ENCODE assay signal across 8 cellular contexts in genomic region chr2:72862239-72862988, GRCh38. TPM values are rescaled to one million over a fixed set of nuclear protein-coding genes. Genes with fewer than 3 reads are reported as not detected.
DNase-seq lines count a peak whose midpoint lies in the region.

No MANE protein-coding gene starts in this region.

- no peaks in the 10 kb centered on the region for H3K36me3 ChIP-seq in SJCRH30

- peak; percentile 24 for DNase-seq in GF-D8 (lab: John Stamatoyannopoulos, UW)
- peak; percentile 71 for DNase-seq in HCEC 1CT
- DNase-seq in M059J (ENCODE audit: low read depth) = peak; percentile 83
- DNase-seq in SJCRH30 = peak; percentile 87 to 96
- peak; percentile 79 for DNase-seq in activated gamma-delta T cell treated with anti-CD3 and anti-CD28 coated beads, Interleukin-2, amount 50 U/mL, for 16 hours (ENCODE audit: low read depth)
- peak; percentile 89 for DNase-seq in germinal center (ENCODE audit: low spot score)
- peak in 55 of 56 donors; percentile 17 to 92 (median 77) for DNase-seq in nucleus accumbens (lab: John Stamatoyannopoulos, UW)
- peak; percentile 94 for DNase-seq in superior temporal gyrus (ENCODE audit: extremely low spot score)

- H3K27me3 ChIP-seq in SJCRH30 = no peaks in the 10 kb centered on the region

- H3K4me3 ChIP-seq in SJCRH30 = peak overlapping the region; percentile 14

- no peak overlapping the region for H3K27ac ChIP-seq in SJCRH30

- H3K9me3 ChIP-seq in SJCRH30 (replicated peaks) = no peaks in the 10 kb centered on the region

- no peaks in the 10 kb centered on the region for H3K4me1 ChIP-seq in SJCRH30

RNA-seq across cellular contexts. Expression of gene SPR, which starts 24.8 kb away (rescaled TPM):
- total RNA-seq in M059J (2014; rRNA removed; shearing (Covaris generic)) = 24.6 and 29.9 TPM in 2 replicates
- total RNA-seq in SJCRH30 (2014; rRNA removed; shearing (Covaris generic)) = 34.3 and 37.3 TPM in 2 replicates

RNA-seq across cellular contexts. Expression of gene EXOC6B, which starts 36.6 kb away (rescaled TPM):
- total RNA-seq in M059J (2014; rRNA removed; shearing (Covaris generic)) = 6.6 and 18.5 TPM in 2 replicates
- 24.2 and 24.8 TPM in 2 replicates for total RNA-seq in SJCRH30 (2014; rRNA removed; shearing (Covaris generic))

RNA-seq across cellular contexts. Expression of gene EMX1, which starts 54.9 kb away (rescaled TPM):
- total RNA-seq in M059J (2014; rRNA removed; shearing (Covaris generic)) = not detected in 2 replicates
- total RNA-seq in SJCRH30 (2014; rRNA removed; shearing (Covaris generic)) = not detected in 2 replicates

Comparison
In these comparisons a context has a peak if more than half of its experiments do, and no peak if none do; other contexts are left out.
1. DNase-seq: peak in every context shown above with its lines; median percentile 94 in superior temporal gyrus; 92 in SJCRH30; 89 in germinal center; 83 in M059J; 79 in activated gamma-delta T cell treated with anti-CD3 and anti-CD28 coated beads, Interleukin-2, amount 50 U/mL, for 16 hours; 77 in nucleus accumbens; 71 in HCEC 1CT; 24 in GF-D8.